Comparison of ENCODE assay signal across 8 cellular contexts in the genomic region with DNA sequence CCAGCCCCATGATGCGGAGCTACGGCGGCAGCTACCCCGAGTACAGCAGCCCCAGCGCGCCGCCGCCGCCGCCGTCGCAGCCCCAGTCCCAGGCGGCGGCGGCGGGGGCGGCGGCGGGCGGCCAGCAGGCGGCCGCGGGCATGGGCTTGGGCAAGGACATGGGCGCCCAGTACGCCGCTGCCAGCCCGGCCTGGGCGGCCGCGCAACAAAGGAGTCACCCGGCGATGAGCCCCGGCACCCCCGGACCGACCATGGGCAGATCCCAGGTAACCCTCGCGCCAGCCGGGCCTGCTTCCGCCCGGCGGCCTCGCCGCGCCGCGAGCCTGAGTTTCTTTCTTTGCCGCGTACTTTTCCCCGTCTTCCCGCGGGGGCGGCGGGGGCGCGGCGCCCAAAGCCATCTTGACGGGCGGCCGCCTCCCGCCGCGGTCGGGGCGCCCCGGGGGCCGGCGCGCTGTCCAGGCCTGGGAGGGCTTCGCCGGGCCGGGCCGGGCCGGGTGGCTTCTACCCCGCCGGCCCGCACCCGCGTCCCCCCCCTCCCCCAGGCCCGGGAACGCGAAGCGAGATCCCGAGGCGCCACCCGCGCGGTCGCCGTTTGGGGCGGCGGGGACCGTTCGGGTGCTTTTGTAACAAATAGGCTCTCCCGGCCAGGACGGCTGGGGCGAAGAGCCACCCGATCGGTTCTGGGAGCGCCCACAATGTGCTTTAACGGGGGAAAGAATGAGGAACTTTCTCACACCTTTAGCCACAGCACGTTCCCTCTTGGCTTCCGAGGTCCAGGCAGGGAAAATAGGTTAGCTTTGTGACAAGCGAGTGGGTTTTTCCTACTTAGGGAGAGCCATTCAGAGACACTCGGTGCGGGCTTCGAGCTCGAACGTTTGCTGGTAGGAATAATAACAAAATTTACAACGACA. TPM values are rescaled to one million over a fixed set of nuclear protein-coding genes. Genes with fewer than 3 reads are reported as not detected.
DNase-seq lines count a peak whose midpoint lies in the region; ATAC-seq and TF ChIP-seq lines count a peak whose summit lies in the region.

No MANE protein-coding gene starts in this region.

- peak overlapping the region; percentile 97 for H3K27ac Mint-ChIP-seq in stimulated activated memory B cell treated with anti-CD40 and anti-IgM and Interleukin-4, amounts not matched to agents 10 μg/mL and 1 μg/mL and 100 μg/mL, for 72 hours

- H3K4me3 ChIP-seq in epithelial cell of esophagus (ENCODE audit: low read length): peak overlapping the region; percentile 77

- H3K9me3 Mint-ChIP-seq in stimulated activated memory B cell treated with anti-CD40 and anti-IgM and Interleukin-4, amounts not matched to agents 10 μg/mL and 1 μg/mL and 100 μg/mL, for 72 hours: no peaks in the 10 kb centered on the region

- DNase-seq in NOMO-1 (lab: John Stamatoyannopoulos, UW; ENCODE audit: unreplicated experiment in 2 of 2): peak; percentile 9 to 50
- no peak for DNase-seq in NOMO-1 treated with DMSO at 0.1 percent for 48 hours (lab: John Stamatoyannopoulos, UW; ENCODE audit: unreplicated experiment)
- peak; percentile 71 for DNase-seq in NCI-H146 (lab: John Stamatoyannopoulos, UW)
- DNase-seq in activated CD8-positive, alpha-beta memory T cell treated with anti-CD3 and anti-CD28 coated beads for 48 hours (ENCODE audit: low read depth in 2 of 3, low spot score in 2 of 3): peak in 2 of 3 experiments; percentile 33 to 39
- DNase-seq in epithelial cell of esophagus (ENCODE audit: low read depth): peak; percentile 43
- peak; percentile 46 for DNase-seq in myocyte (ENCODE audit: low read depth)

- no peaks in the 10 kb centered on the region for H3K36me3 Mint-ChIP-seq in stimulated activated memory B cell treated with anti-CD40 and anti-IgM and Interleukin-4, amounts not matched to agents 10 μg/mL and 1 μg/mL and 100 μg/mL, for 72 hours

- no peaks in the 10 kb centered on the region for H3K27me3 Mint-ChIP-seq in stimulated activated memory B cell treated with anti-CD40 and anti-IgM and Interleukin-4, amounts not matched to agents 10 μg/mL and 1 μg/mL and 100 μg/mL, for 72 hours

- H3K4me3 Mint-ChIP-seq in stimulated activated memory B cell treated with anti-CD40 and anti-IgM and Interleukin-4, amounts not matched to agents 10 μg/mL and 1 μg/mL and 100 μg/mL, for 72 hours: peak overlapping the region; percentile 83

- TF ChIP-seq CTCF in epithelial cell of esophagus (IDR thresholded peaks at IDR 0.05; ENCODE audit: insufficient read depth, low read depth, low read length, missing control alignments): no peak

- ATAC-seq in stimulated activated memory B cell treated with anti-CD40 and anti-IgM and Interleukin-4, amounts not matched to agents 10 μg/mL and 1 μg/mL and 100 μg/mL, for 72 hours: peak; percentile 52
- no peak for ATAC-seq in HG03460 (IDR thresholded peaks at IDR 0.05; ENCODE audit: unreplicated experiment)

- H3K4me1 Mint-ChIP-seq in stimulated activated memory B cell treated with anti-CD40 and anti-IgM and Interleukin-4, amounts not matched to agents 10 μg/mL and 1 μg/mL and 100 μg/mL, for 72 hours: peaks cover 58% of the 10 kb centered on the region

RNA-seq across cellular contexts. Expression of a gene that starts 2.3 kb away (rescaled TPM):
- 23.3 and 26.2 TPM in 2 replicates for total RNA-seq in myocyte
- 22.2 TPM for polyA plus RNA-seq in myocyte (2012)
